In genomic region chr6:108106261-108106660, GRCh38 we compare ENCODE assay signal across 19 cellular contexts. TPM values are rescaled to one million over a fixed set of nuclear protein-coding genes. Genes with fewer than 3 reads are reported as not detected.
"Had no signal": no experiment of that assay in that cellular context is flagged by ENCODE, and none has a peak within 500 bp of the region (broad histone marks: within the 10 kb centered on the region; RNA-seq: fewer than 3 reads in every experiment).

No MANE protein-coding gene starts in this region.

- H3K4me3 ChIP-seq: heart left ventricle, thyroid gland had no signal

- ATAC-seq: effector memory CD8-positive, alpha-beta T cell; heart left ventricle; left ventricle myocardium superior; natural killer cell; stimulated activated memory B cell treated with anti-CD40 and anti-IgM and Interleukin-4, amounts not matched to agents 10 μg/mL and 1 μg/mL and 100 μg/mL, for 72 hours had no signal

- H3K27ac ChIP-seq: epithelial cell of prostate, heart left ventricle, thyroid gland had no signal

- H3K27me3 ChIP-seq: thyroid gland had no signal

- H3K4me1 ChIP-seq: heart left ventricle, thyroid gland had no signal

- H3K36me3 ChIP-seq: heart left ventricle, thyroid gland had no signal

- H3K9me3 ChIP-seq: heart left ventricle, thyroid gland had no signal

- DNase-seq: activated CD4-positive, CD25-positive, alpha-beta regulatory T cell treated with anti-CD3 and anti-CD28 coated beads, Interleukin-2, amount 50 U/mL, for 72 hours; activated naive CD4-positive, alpha-beta T cell treated with Interleukin-2 at 50 U/mL for 16 hours; activated T-cell treated with anti-CD3 and anti-CD28 coated beads for 4 hours; anterior cingulate cortex; effector memory CD8-positive, alpha-beta T cell; heart left ventricle; left ventricle myocardium superior; natural killer cell; occipital lobe; stimulated activated CD4-positive, alpha-beta T cell treated with anti-CD3 and anti-CD28 coated beads, Interleukin-2, amount 100 ng/mL, for 48 hours; T1000; thyroid gland had no signal

RNA-seq across cellular contexts. Expression of gene NR2E1, which starts 59.6 kb away (rescaled TPM):
- total RNA-seq: fibroblast of lung, heart left ventricle, left ventricle myocardium superior, mucosa of gallbladder, natural killer cell, posterior vena cava, skeletal muscle tissue, thyroid gland, urinary bladder had no signal
- polyA plus RNA-seq: fibroblast of lung, heart left ventricle, urinary bladder had no signal
